In the genomic region with DNA sequence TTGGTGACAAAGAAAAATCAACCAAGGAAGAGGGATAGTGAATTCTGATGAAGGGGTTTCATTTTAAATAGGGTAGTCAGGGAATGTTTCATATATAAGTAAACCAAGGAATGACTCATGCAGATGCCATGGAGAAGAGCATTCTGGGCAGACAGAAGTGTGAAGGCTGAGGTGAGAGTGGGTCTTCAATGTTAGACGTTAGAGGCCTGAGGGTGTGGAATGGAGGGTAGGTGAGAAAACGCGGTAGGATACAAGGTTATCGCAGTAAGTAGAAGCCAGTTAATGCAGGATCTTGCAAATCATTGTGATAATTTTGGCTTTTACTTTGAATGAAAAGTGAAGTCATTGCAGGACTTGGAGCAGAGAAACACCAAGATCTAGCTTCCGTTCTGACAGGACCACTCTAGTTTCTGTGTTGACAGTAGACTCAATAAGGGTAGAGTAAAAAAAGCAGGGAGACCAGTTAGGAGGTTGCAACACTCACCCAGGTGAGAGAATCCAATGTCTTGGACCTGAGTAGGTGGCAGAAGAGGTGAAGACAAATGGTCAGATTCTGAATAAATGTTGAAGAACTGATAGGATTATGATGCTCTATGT, we compare ENCODE assay signal across 29 cellular contexts.
"Had no signal": no experiment of that assay in that cellular context is flagged by ENCODE, and none has a peak within 500 bp of the region (broad histone marks: within the 10 kb centered on the region; RNA-seq: fewer than 3 reads in every experiment).

No MANE protein-coding gene starts in this region.

- H3K27ac Mint-ChIP-seq: activated CD4-positive, alpha-beta memory T cell treated with anti-CD3 and anti-CD28 coated beads for 36 hours; activated naive CD4-positive, alpha-beta T cell treated with anti-CD3 and anti-CD28 coated beads, Interleukin-2, amount 10 ng/mL, durations not matched to agents 7 days and 5 days; activated naive CD8-positive, alpha-beta T cell; activated naive CD8-positive, alpha-beta T cell treated with anti-CD3 and anti-CD28 coated beads, Interleukin-2, amount 50 U/mL, for 24 hours; activated T-helper 1 cell treated with anti-CD3 and anti-CD28 coated beads, Interleukin-12 subunit alpha, Interleukin-12 subunit beta, Interleukin-2, Interleukin-4 antibody, amounts not matched to agents 30 ng/mL and 10 ng/mL and 1 ng/mL, durations not matched to agents 14 hours and 24 hours and 36 hours; brain had no signal

- H2AFZ ChIP-seq: PC-9 had no signal

- ATAC-seq: activated naive CD8-positive, alpha-beta T cell treated with anti-CD3 and anti-CD28 coated beads, Interleukin-2, amount 50 U/mL, for 24 hours; Right ventricle myocardium inferior had no signal

- H3K4me3 Mint-ChIP-seq: activated CD4-positive, alpha-beta memory T cell treated with anti-CD3 and anti-CD28 coated beads for 36 hours; activated naive CD4-positive, alpha-beta T cell treated with anti-CD3 and anti-CD28 coated beads, Interleukin-2, amount 10 ng/mL, durations not matched to agents 7 days and 5 days; activated naive CD8-positive, alpha-beta T cell; activated naive CD8-positive, alpha-beta T cell treated with anti-CD3 and anti-CD28 coated beads, Interleukin-2, amount 50 U/mL, for 24 hours; activated T-helper 1 cell treated with anti-CD3 and anti-CD28 coated beads, Interleukin-12 subunit alpha, Interleukin-12 subunit beta, Interleukin-2, Interleukin-4 antibody, amounts not matched to agents 30 ng/mL and 10 ng/mL and 1 ng/mL, durations not matched to agents 14 hours and 24 hours and 36 hours; brain had no signal

- H3K4me2 ChIP-seq: KMS-11, PC-9 had no signal

- H3K4me1 Mint-ChIP-seq: activated naive CD4-positive, alpha-beta T cell treated with anti-CD3 and anti-CD28 coated beads, Interleukin-2, amount 10 ng/mL, durations not matched to agents 7 days and 5 days; activated naive CD8-positive, alpha-beta T cell treated with anti-CD3 and anti-CD28 coated beads, Interleukin-2, amount 50 U/mL, for 24 hours; brain had no signal

- H3K9me3 Mint-ChIP-seq: activated CD4-positive, alpha-beta memory T cell treated with anti-CD3 and anti-CD28 coated beads for 36 hours; activated naive CD4-positive, alpha-beta T cell treated with anti-CD3 and anti-CD28 coated beads, Interleukin-2, amount 10 ng/mL, durations not matched to agents 7 days and 5 days; activated naive CD8-positive, alpha-beta T cell treated with anti-CD3 and anti-CD28 coated beads, Interleukin-2, amount 50 U/mL, for 24 hours; activated T-helper 1 cell treated with anti-CD3 and anti-CD28 coated beads, Interleukin-12 subunit alpha, Interleukin-12 subunit beta, Interleukin-2, Interleukin-4 antibody, amounts not matched to agents 30 ng/mL and 10 ng/mL and 1 ng/mL, durations not matched to agents 14 hours and 24 hours and 36 hours had no signal

- H3K9ac ChIP-seq: KMS-11 had no signal

- DNase-seq: activated CD4-positive, alpha-beta memory T cell treated with anti-CD3 and anti-CD28 coated beads for 36 hours; activated CD4-positive, alpha-beta T cell treated with anti-CD3 and anti-CD28 coated beads for 4 hours; activated CD4-positive, alpha-beta T cell treated with anti-CD3 and anti-CD28 coated beads, Interleukin-2, amount 50 U/mL, for 1 hour; activated CD8-positive, alpha-beta memory T cell treated with anti-CD3 and anti-CD28 coated beads, Interleukin-2, amount 50 U/mL, for 4 hours; activated effector memory CD4-positive, alpha-beta T cell treated with Interleukin-2 at 50 U/mL for 16 hours; activated naive CD4-positive, alpha-beta T cell treated with anti-CD3 and anti-CD28 coated beads, Interleukin-2, amount 10 ng/mL, durations not matched to agents 7 days and 5 days; activated naive CD8-positive, alpha-beta T cell treated with anti-CD3 and anti-CD28 coated beads, Interleukin-2, amount 50 U/mL, for 24 hours; activated T-cell treated with anti-CD3 and anti-CD28 coated beads for 4 hours; anterior cingulate cortex; caudate nucleus; cerebellar nuclear complex; MM.1S; MV-4-11; NCI-H1092; NCI-H1436 treated with DMSO at 0.1 percent for 48 hours; NCI-H1694 treated with DMSO at 0.1 percent for 48 hours; NCI-H2029; NCI-H345; NCI-H524 treated with DMSO at 0.1 percent for 48 hours; PC-9; SW 1271; T-helper 1 cell; T-helper 9 cell had no signal

- H3K4me3 ChIP-seq: PC-9 had no signal

- H3K36me3 Mint-ChIP-seq: activated CD4-positive, alpha-beta memory T cell treated with anti-CD3 and anti-CD28 coated beads for 36 hours; activated naive CD4-positive, alpha-beta T cell treated with anti-CD3 and anti-CD28 coated beads, Interleukin-2, amount 10 ng/mL, durations not matched to agents 7 days and 5 days; activated naive CD8-positive, alpha-beta T cell; brain had no signal

- H3K27ac ChIP-seq: KMS-11, PC-9, RWPE1 had no signal
